In the genomic region with DNA sequence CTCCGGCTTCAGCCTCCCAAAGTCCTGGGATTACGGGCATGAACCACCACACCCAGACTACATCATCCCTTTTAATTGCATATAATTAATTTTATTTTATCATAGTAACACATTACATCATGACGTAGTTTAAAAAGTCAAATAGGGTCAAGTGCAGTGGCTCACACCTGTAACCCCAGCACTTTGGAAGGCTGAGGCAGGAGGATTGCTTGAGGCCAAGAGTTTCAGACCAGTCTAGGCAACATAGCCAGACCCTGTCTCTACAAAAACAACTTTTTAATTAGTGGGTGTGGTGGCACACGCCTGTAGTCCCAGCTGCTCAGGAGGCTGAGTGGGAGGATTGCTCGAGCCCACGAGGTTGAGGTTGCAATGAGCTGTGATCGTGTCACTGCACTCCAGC, we compare ENCODE assay signal across 34 cellular contexts.
"Had no signal": no experiment of that assay in that cellular context is flagged by ENCODE, and none has a peak within 500 bp of the region (broad histone marks: within the 10 kb centered on the region; RNA-seq: fewer than 3 reads in every experiment).

No MANE protein-coding gene starts in this region.

- H3K4me3 ChIP-seq: MG63 had no signal

- H3K36me3 ChIP-seq: MG63 had no signal

- DNase-seq: Karpas-422, Kasumi-1, MG63, MM.1S, MV-4-11, NCI-H1048, NCI-H1092, NCI-H1092 treated with DMSO at 0.1 percent for 48 hours, NCI-H1105, NCI-H1105 treated with DMSO at 0.1 percent for 48 hours, NCI-H1417, NCI-H1417 treated with DMSO at 0.1 percent for 48 hours, NCI-H1436, NCI-H1436 treated with DMSO at 0.1 percent for 48 hours, NCI-H146, NCI-H1694, NCI-H1694 treated with DMSO at 0.1 percent for 48 hours, NCI-H187, NCI-H187 treated with DMSO at 0.1 percent for 48 hours, NCI-H1930, NCI-H2029, NCI-H2029 treated with DMSO at 0.1 percent for 48 hours, NCI-H2081, NCI-H2081 treated with DMSO at 0.1 percent for 48 hours, NCI-H2107, NCI-H2171, NCI-H2171 treated with DMSO at 0.1 percent for 48 hours, NCI-H2227 treated with DMSO at 0.1 percent for 48 hours, NCI-H226, NCI-H345, NCI-H446, NCI-H446 treated with DMSO at 0.1 percent for 48 hours, NCI-H510A, NCI-H510A treated with DMSO at 0.1 percent for 48 hours had no signal

- H3K9me3 ChIP-seq: MG63 had no signal
